ENCODE assay signal across 22 cellular contexts in the genomic region with DNA sequence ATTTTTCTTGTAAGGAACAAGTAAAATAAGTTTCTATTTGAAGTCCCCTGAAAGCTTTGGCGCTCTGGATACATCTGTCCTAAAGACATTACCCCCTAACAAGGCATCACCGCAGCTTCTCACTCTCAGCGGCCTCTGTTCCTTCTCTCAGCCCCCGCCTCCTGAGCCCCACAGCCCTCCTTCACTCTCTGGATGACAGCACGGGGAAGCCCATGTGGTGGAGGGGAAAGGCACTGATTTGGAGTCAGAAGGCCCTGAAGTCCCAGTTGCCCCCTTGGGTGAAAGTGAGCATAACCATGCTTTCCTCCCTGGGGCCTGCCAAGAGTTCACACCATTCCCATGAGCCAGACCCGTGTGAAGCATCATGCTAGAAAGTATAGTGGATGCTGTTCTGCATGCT. TPM values are rescaled to one million over a fixed set of nuclear protein-coding genes. Genes with fewer than 3 reads are reported as not detected.
DNase-seq lines count a peak whose midpoint lies in the region; ATAC-seq and TF ChIP-seq lines count a peak whose summit lies in the region.
"Had no signal": no experiment of that assay in that cellular context is flagged by ENCODE, and none has a peak within 500 bp of the region (broad histone marks: within the 10 kb centered on the region; RNA-seq: fewer than 3 reads in every experiment).

No MANE protein-coding gene starts in this region.

- H3K79me2 ChIP-seq in osteoblast (ENCODE audit: insufficient read depth, low read length) = no peaks in the 10 kb centered on the region

- no peak for DNase-seq in CD4-positive, alpha-beta T cell
- DNase-seq in CD8-positive, alpha-beta memory T cell = no peak
- DNase-seq in T-helper 17 cell (no peak), osteoblast (ENCODE audit: insufficient read length, low spot score, missing footprints) (peak; percentile 57), breast epithelium (ENCODE audit: low spot score in 2 of 2) (no peak), D341Med (ENCODE audit: low spot score) (no peak), cerebellar cortex (ENCODE audit: low spot score) (no peak)
- DNase-seq: DMS53, GDM1, H9, HFFc6, MG63, NCI-H1092, NCI-H1436, NCI-H187 treated with DMSO at 0.1 percent for 48 hours, NCI-H2107, NCI-H446 treated with DMSO at 0.1 percent for 48 hours, NCI-H526 treated with DMSO at 0.1 percent for 48 hours, OCI-M1, SJCRH30 had no signal

- ATAC-seq in CD4-positive, alpha-beta T cell (ENCODE audit: poor library complexity) = no peak
- ATAC-seq in T-helper 17 cell = no peak

- H3K36me3 ChIP-seq in CD8-positive, alpha-beta memory T cell (ENCODE audit: insufficient read depth, low read length) = no peaks in the 10 kb centered on the region
- no peaks in the 10 kb centered on the region for H3K36me3 ChIP-seq in osteoblast (ENCODE audit: insufficient read depth, low read length)
- no peaks in the 10 kb centered on the region for H3K36me3 ChIP-seq in breast epithelium
- H3K36me3 ChIP-seq: MG63, SJCRH30 had no signal

- CTCF ChIA-PET in CD4-positive, alpha-beta T cell (lab: Charles Lee) = no interaction called here
- CTCF ChIA-PET in CD8-positive, alpha-beta memory T cell (lab: Charles Lee) = interaction anchor here (2.3 kb wide), 1 partner anchor 38 kb away, joined by 12 read pairs; no protein-coding TSS in a partner anchor

- H2AFZ ChIP-seq in osteoblast (ENCODE audit: low read length) = no peak overlapping the region

- H3K4me1 Mint-ChIP-seq in CD4-positive, alpha-beta T cell (ENCODE audit: low read depth) = peaks cover 28% of the 10 kb centered on the region
- peaks cover 28 to 40% (median 39%) of the 10 kb centered on the region in 3 donors for H3K4me1 Mint-ChIP-seq in CD8-positive, alpha-beta memory T cell
- peaks cover 51% of the 10 kb centered on the region for H3K4me1 Mint-ChIP-seq in T-helper 17 cell

- TF ChIP-seq POLR2A in breast epithelium (IDR thresholded peaks at IDR 0.05) = no peak

- H3K4me3 ChIP-seq in CD8-positive, alpha-beta memory T cell (ENCODE audit: low read length) = no peak overlapping the region
- no peak overlapping the region for H3K4me3 ChIP-seq in osteoblast (ENCODE audit: insufficient read depth, low read length)
- H3K4me3 ChIP-seq in breast epithelium = no peak overlapping the region
- H3K4me3 ChIP-seq: MG63, SJCRH30 had no signal

- no peak for TF ChIP-seq CTCF in CD4-positive, alpha-beta T cell (IDR thresholded peaks at IDR 0.05)
- TF ChIP-seq CTCF in osteoblast (IDR thresholded peaks at IDR 0.05; ENCODE audit: extremely low read depth, low read depth, low read length) (no peak), breast epithelium (IDR thresholded peaks at IDR 0.05) (no peak)

- no peaks in the 10 kb centered on the region for H3K9me3 Mint-ChIP-seq in CD4-positive, alpha-beta T cell
- H3K9me3 Mint-ChIP-seq in CD8-positive, alpha-beta memory T cell = no peaks in the 10 kb centered on the region
- H3K9me3 Mint-ChIP-seq: H9, HFFc6, IgD-negative memory B cell had no signal

- H3K36me3 Mint-ChIP-seq in CD4-positive, alpha-beta T cell (ENCODE audit: low read depth) = peaks cover 3% of the 10 kb centered on the region
- peaks cover 0 to 3% (median 1%) of the 10 kb centered on the region in 3 donors for H3K36me3 Mint-ChIP-seq in CD8-positive, alpha-beta memory T cell
- H3K36me3 Mint-ChIP-seq in T-helper 17 cell (ENCODE audit: low read depth) = no peaks in the 10 kb centered on the region

- H3K4me2 ChIP-seq in osteoblast (ENCODE audit: insufficient read depth, low read length) = no peak overlapping the region

- no peaks in the 10 kb centered on the region for H3K27me3 ChIP-seq in CD4-positive, alpha-beta T cell (ENCODE audit: control insufficient read depth, insufficient read depth, low read length)
- peaks cover 2% of the 10 kb centered on the region for H3K27me3 ChIP-seq in CD8-positive, alpha-beta memory T cell (ENCODE audit: insufficient read depth, low read length, poor library complexity, severe bottlenecking)
- H3K27me3 ChIP-seq in osteoblast (ENCODE audit: insufficient read depth, low read length) (peaks cover 51% of the 10 kb centered on the region), breast epithelium (peaks cover 0 to 7% of the 10 kb centered on the region in 2 donors)
- H3K27me3 ChIP-seq: MG63 had no signal

- H3K27me3 Mint-ChIP-seq in CD4-positive, alpha-beta T cell = no peaks in the 10 kb centered on the region
- peaks cover 5 to 6% of the 10 kb centered on the region in 2 donors for H3K27me3 Mint-ChIP-seq in CD8-positive, alpha-beta memory T cell
- H3K27me3 Mint-ChIP-seq in T-helper 17 cell = no peaks in the 10 kb centered on the region

- H4K20me1 ChIP-seq in osteoblast (ENCODE audit: insufficient read depth, low read length) = no peaks in the 10 kb centered on the region

- intact Hi-C loops in CD4-positive, alpha-beta T cell (cut with DNase I, micrococcal nuclease) = loop anchor here in 1 of 2 experiments (2.0 kb wide), 1 partner anchor 21 kb away; a partner anchor contains a TSS
- intact Hi-C loops in breast epithelium (cut with DNase I; ENCODE audit: low total_unique reads) = no loop called here

- POLR2A ChIA-PET in CD4-positive, alpha-beta T cell (lab: Charles Lee) = interaction anchor here (2.8 kb wide), 1 partner anchor 21 kb away, joined by 14 read pairs; a partner anchor contains a TSS
- POLR2A ChIA-PET in CD8-positive, alpha-beta memory T cell (lab: Charles Lee) = no interaction called here

- no peaks in the 10 kb centered on the region for H3K9me3 ChIP-seq in CD4-positive, alpha-beta T cell (ENCODE audit: control insufficient read depth, low read length)
- no peaks in the 10 kb centered on the region for H3K9me3 ChIP-seq in CD8-positive, alpha-beta memory T cell (ENCODE audit: low read length)
- H3K9me3 ChIP-seq in T-helper 17 cell (ENCODE audit: control insufficient read depth, low read length, poor library complexity, severe bottlenecking) (no peaks in the 10 kb centered on the region), osteoblast (ENCODE audit: low read depth, low read length) (no peaks in the 10 kb centered on the region), breast epithelium (no peaks in the 10 kb centered on the region)
- H3K9me3 ChIP-seq: MG63, SJCRH30 had no signal

- H3K4me3 Mint-ChIP-seq in CD4-positive, alpha-beta T cell = no peak overlapping the region
- H3K4me3 Mint-ChIP-seq in CD8-positive, alpha-beta memory T cell = peak overlapping the region in 2 of 7 donors; percentile 48 to 49
- peak overlapping the region; percentile 76 for H3K4me3 Mint-ChIP-seq in T-helper 17 cell
- H3K4me3 Mint-ChIP-seq: H9, HFFc6, IgD-negative memory B cell had no signal

- H3K27ac ChIP-seq in CD4-positive, alpha-beta T cell (ENCODE audit: low read depth, low read length) = no peak overlapping the region
- H3K27ac ChIP-seq in CD8-positive, alpha-beta memory T cell (ENCODE audit: low read depth, low read length) = no peak overlapping the region
- H3K27ac ChIP-seq in osteoblast (ENCODE audit: low read depth, low read length) = no peak overlapping the region
- no peak overlapping the region for H3K27ac ChIP-seq in breast epithelium
- H3K27ac ChIP-seq: SJCRH30 had no signal

- peaks cover 29% of the 10 kb centered on the region for H3K4me1 ChIP-seq in CD8-positive, alpha-beta memory T cell (ENCODE audit: insufficient read depth, low read length)
- no peaks in the 10 kb centered on the region for H3K4me1 ChIP-seq in osteoblast (ENCODE audit: insufficient read depth, low read length)
- H3K4me1 ChIP-seq in breast epithelium = no peaks in the 10 kb centered on the region
- H3K4me1 ChIP-seq: SJCRH30 had no signal

- peak overlapping the region; percentile 42 for H3K27ac Mint-ChIP-seq in CD4-positive, alpha-beta T cell
- peak overlapping the region; percentile 50 to 100 (median 98) for H3K27ac Mint-ChIP-seq in CD8-positive, alpha-beta memory T cell
- peak overlapping the region; percentile 96 for H3K27ac Mint-ChIP-seq in T-helper 17 cell
- H3K27ac Mint-ChIP-seq: HFFc6, IgD-negative memory B cell had no signal

RNA-seq across cellular contexts. Expression of a gene that starts 4.5 kb away (rescaled TPM):
- total RNA-seq in CD4-positive, alpha-beta T cell = not detected
- under 1 TPM in 1 of 2 experiments, not detected in 1; 0.57 TPM for total RNA-seq in CD8-positive, alpha-beta memory T cell
- not detected for polyA plus RNA-seq in CD8-positive, alpha-beta memory T cell
- total RNA-seq in T-helper 17 cell (1 to 10 TPM; 1.0 to 4.1 TPM), osteoblast (not detected in 2 replicates), breast epithelium (not detected)
- total RNA-seq: H9, HFFc6, SJCRH30 had no signal
- polyA plus RNA-seq: BJ, IgD-negative memory B cell had no signal

RNA-seq across cellular contexts. Expression of a gene that starts 18.7 kb away (rescaled TPM):
- total RNA-seq in CD4-positive, alpha-beta T cell = not detected
- total RNA-seq in CD8-positive, alpha-beta memory T cell = not detected
- not detected for polyA plus RNA-seq in CD8-positive, alpha-beta memory T cell
- total RNA-seq in T-helper 17 cell (not detected), osteoblast (not detected in 2 replicates), breast epithelium (not detected)
- total RNA-seq: H9, HFFc6, SJCRH30 had no signal
- polyA plus RNA-seq: BJ, IgD-negative memory B cell had no signal

RNA-seq across cellular contexts. Expression of a gene that starts 21.3 kb away (rescaled TPM):
- 10 to 100 TPM; 12.3 to 13.2 TPM for total RNA-seq in CD4-positive, alpha-beta T cell
- total RNA-seq in CD8-positive, alpha-beta memory T cell = 10 to 100 TPM; 86.5 to 95.1 TPM
- 36.7 TPM for polyA plus RNA-seq in CD8-positive, alpha-beta memory T cell
- total RNA-seq in T-helper 17 cell (10 to 100 TPM; 24.2 to 26.7 TPM), osteoblast (55.1 and 65.9 TPM in 2 replicates), breast epithelium (10 to 100 TPM; 35.6 to 58.7 (median 42.2) TPM)

RNA-seq across cellular contexts. Expression of a gene that starts 26.5 kb away (rescaled TPM):
- total RNA-seq in CD4-positive, alpha-beta T cell = 10 to 100 TPM; 29.6 to 30.5 TPM
- 10 to 100 TPM; 36.6 to 37.0 TPM for total RNA-seq in CD8-positive, alpha-beta memory T cell
- 31.3 TPM for polyA plus RNA-seq in CD8-positive, alpha-beta memory T cell
- 10 to 100 TPM; 39.4 to 41.6 TPM for total RNA-seq in T-helper 17 cell
- 77.5 and 83.2 TPM in 2 replicates for total RNA-seq in osteoblast
- total RNA-seq in breast epithelium = 10 to 100 TPM; 24.5 to 40.6 (median 38.3) TPM

RNA-seq across cellular contexts. Expression of a gene that starts 38.3 kb away (rescaled TPM):
- not detected for total RNA-seq in CD4-positive, alpha-beta T cell
- total RNA-seq in CD8-positive, alpha-beta memory T cell = not detected
- not detected for polyA plus RNA-seq in CD8-positive, alpha-beta memory T cell
- not detected for total RNA-seq in T-helper 17 cell
- not detected in 2 replicates for total RNA-seq in osteoblast
- total RNA-seq in breast epithelium = not detected
- total RNA-seq: H9, HFFc6 had no signal
- polyA plus RNA-seq: BJ, IgD-negative memory B cell had no signal

Comparison
In these comparisons a context has a peak if more than half of its experiments do, and no peak if none do; other contexts are left out.
1. H3K27ac Mint-ChIP-seq: peak in every context shown above with its lines; median percentile 98 in CD8-positive, alpha-beta memory T cell; 96 in T-helper 17 cell; 42 in CD4-positive, alpha-beta T cell.